In the genomic region with DNA sequence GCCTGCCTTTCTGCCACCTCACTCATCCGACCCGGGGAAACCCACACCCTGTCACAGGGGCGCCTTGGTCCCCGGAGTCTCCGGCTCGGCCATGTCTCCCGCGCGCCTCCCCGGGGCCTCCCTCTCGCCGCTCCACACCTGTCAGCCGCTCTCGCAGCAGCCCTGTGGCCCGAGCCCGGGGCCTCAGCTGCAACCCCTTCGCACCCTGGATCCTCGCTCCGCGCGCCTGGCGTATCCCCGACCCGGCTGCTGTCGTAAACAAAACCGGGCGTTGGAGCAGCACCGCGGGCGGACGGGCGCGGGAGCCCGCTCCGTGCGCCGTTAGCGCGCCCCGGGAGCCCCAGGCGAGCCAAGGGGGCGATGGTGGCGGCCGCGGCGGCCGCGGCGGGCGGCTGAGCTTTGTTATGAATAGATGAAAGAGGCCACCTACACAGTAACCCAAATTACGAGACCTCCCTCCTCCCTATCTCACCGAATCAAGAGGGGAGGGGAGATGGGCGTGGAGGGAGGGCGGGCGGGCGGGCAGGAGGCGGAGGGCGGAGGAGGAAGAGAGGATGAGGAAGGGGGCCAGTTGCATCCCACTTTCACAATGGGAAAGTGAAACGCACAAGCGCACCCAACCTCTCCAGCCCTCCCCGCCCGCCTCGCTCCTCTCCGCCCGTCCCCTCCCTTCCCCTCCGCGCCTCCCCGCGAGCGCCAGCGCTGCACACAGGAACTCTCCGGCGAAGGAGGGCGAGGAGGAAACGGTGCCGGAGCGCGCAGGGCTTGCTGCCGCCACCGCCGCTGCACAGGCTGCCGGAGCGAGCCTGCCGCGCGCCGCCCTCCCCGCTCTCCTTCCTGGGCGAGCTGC, we compare ENCODE assay signal across 8 cellular contexts. TPM values are rescaled to one million over a fixed set of nuclear protein-coding genes. Genes with fewer than 3 reads are reported as not detected.
DNase-seq lines count a peak whose midpoint lies in the region; ATAC-seq, FAIRE-seq and TF ChIP-seq lines count a peak whose summit lies in the region.

A gene (plus strand): TSS at position 587 of the 850 bp plus-strand sequence. CDS start 395 bp downstream, outside the sequence.

- H3K27ac ChIP-seq in kidney (ENCODE audit: low read depth in 2 of 2, low read length in 2 of 2) = no peak within 1 kb of the TSS

- peaks cover 62% of the 10 kb centered on the region for H3K27me3 ChIP-seq in MG63

- DNase-seq in ELR (ENCODE audit: low read depth) (peak; percentile 59), MG63 (peak; percentile 54), kidney (peak; percentile 87), pons (ENCODE audit: low spot score) (no peak)
- DNase-seq in activated CD4-positive, CD25-positive, alpha-beta regulatory T cell (lab: John Stamatoyannopoulos, UW) = peak in 3 of 4 experiments; percentile 29 to 53 (median 47)
- peak; percentile 74 for DNase-seq in central memory CD4-positive, alpha-beta T cell
- peak; percentile 39 to 53 for DNase-seq in stimulated activated CD4-positive, alpha-beta T cell treated with anti-CD3 and anti-CD28 coated beads, Interleukin-15, amount 100 ng/mL, for 1 hour (ENCODE audit: low read depth in 1 of 2, low spot score in 1 of 2)

- H3K9ac ChIP-seq in kidney (ENCODE audit: low read length in 2 of 2) = no peak within 1 kb of the TSS

- ATAC-seq in GM21717 (IDR thresholded peaks at IDR 0.05; ENCODE audit: unreplicated experiment) = peak; percentile 41

- H3K9me3 ChIP-seq in MG63 (no peaks in the 10 kb centered on the region), kidney (ENCODE audit: control insufficient read depth in 1 of 2, low read length in 2 of 2) (no peaks in the 10 kb centered on the region)

- intact Hi-C loops in kidney (cut with DNase I) = no loop called here

- H3K36me3 ChIP-seq in MG63 = no peaks in the 10 kb centered on the region
- no peaks in the 10 kb centered on the region for H3K36me3 ChIP-seq in kidney (ENCODE audit: control insufficient read depth in 1 of 2, insufficient read depth in 2 of 2, low read length in 2 of 2)

- H3K4me3 ChIP-seq in MG63 (peak within 1 kb of the TSS; percentile 40), kidney (ENCODE audit: low read length in 2 of 2) (peak within 1 kb of the TSS; percentile 46 to 48)

- no peak for FAIRE-seq in kidney (lab: Jason Lieb, UNC)

- TF ChIP-seq CTCF in kidney (IDR thresholded peaks at IDR 0.05; ENCODE audit: borderline replicate concordance, extremely low read depth, insufficient read depth) = no peak

- H3K4me1 ChIP-seq in kidney (ENCODE audit: control insufficient read depth in 1 of 2, insufficient read depth in 1 of 2, low read depth in 1 of 2, low read length in 2 of 2) = peaks cover 6 to 11% of the 10 kb centered on the region in 2 donors

RNA-seq across cellular contexts. Expression of the gene that starts here (rescaled TPM):
- total RNA-seq in MG63 (2014; rRNA removed; shearing (Covaris generic); ENCODE audit: low replicate concordance) = 0.16 and 0.52 TPM in 2 replicates
- 11.6 TPM for total RNA-seq in kidney
- polyA plus RNA-seq in kidney (ENCODE audit: insufficient read depth, low read depth, low replicate concordance) = 1.8 TPM

Comparison
In these comparisons a context has a peak if more than half of its experiments do, and no peak if none do; other contexts are left out.
1. Peak in DNase-seq and H3K4me3 ChIP-seq in MG63; RNA of the gene not detected or under 1 TPM.